In the genomic region with DNA sequence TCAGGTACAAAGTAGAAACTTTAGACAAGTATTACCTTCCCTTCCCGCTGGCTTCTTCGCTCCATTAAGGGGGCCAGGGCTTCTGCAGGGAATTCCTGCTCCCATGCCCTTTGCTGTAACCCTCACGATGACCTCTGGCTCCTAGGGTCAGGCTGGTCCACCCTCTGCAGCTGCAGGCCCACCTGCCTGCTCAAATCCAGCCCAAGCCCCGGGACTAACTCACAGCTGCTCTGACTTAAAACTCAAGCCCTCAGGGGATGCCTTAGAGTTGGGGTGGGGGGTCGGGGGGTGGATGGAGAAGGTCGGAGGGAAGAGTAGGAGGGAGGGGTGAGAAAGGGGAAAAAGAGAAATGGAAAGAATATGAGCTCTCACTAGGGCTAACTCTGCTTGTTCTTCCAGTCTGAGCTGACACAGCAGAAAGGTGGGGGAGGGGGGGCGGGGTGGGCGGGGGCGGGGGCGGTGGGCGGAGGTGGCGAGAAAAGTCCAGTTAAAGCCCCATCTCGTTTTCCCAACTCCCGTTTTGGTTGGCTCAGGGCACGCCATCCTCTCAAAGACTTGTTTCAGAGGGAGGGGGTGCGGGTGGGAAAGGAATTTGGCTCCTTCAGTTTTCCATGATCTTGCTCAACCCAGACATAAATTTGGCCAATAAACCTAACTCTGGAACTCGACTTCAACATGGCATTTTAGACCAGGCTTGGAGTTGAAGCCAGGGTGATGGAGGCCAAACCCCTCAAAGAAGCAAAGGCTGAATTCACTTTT, we compare ENCODE assay signal across 10 cellular contexts. TPM values are rescaled to one million over a fixed set of nuclear protein-coding genes. Genes with fewer than 3 reads are reported as not detected.
DNase-seq lines count a peak whose midpoint lies in the region; ATAC-seq, FAIRE-seq and TF ChIP-seq lines count a peak whose summit lies in the region.
"Had no signal": no experiment of that assay in that cellular context is flagged by ENCODE, and none has a peak within 500 bp of the region (broad histone marks: within the 10 kb centered on the region; RNA-seq: fewer than 3 reads in every experiment).

No MANE protein-coding gene starts in this region.

- POLR2A ChIA-PET in H1 (lab: Charles Lee; ENCODE audit: partially characterized antibody): interaction anchor here (1.3 kb wide), 1 partner anchor 76 kb away, joined by 4 read pairs; no protein-coding TSS in a partner anchor

- no peak overlapping the region for H2BK12ac ChIP-seq in H1 (ENCODE audit: low read depth, low read length)

- WGBS in H1 (ENCODE audit: extremely low coverage in 1 of 2, insufficient coverage in 1 of 2, insufficient read length in 1 of 2, insufficient replicate concordance in 2 of 2, low coverage in 1 of 2, low lambda C conversion rate in 2 of 2, missing lambda C conversion rate in 1 of 2), 2 experiments: 30% methylated on average over 11 of the region's 17 CpGs; no CpG with 5 or more reads in 1 of the 2 experiments

- H3K14ac ChIP-seq in H1 (ENCODE audit: insufficient read length): no peak overlapping the region

- H2BK120ac ChIP-seq in H1 (replicated peaks; ENCODE audit: low read depth, low read length): no peak overlapping the region

- H3K4me3 Mint-ChIP-seq in activated naive CD8-positive, alpha-beta T cell treated with anti-CD3 and anti-CD28 coated beads, Interleukin-2, amount 50 U/mL, for 24 hours: no peak overlapping the region

- H3K36me3 ChIP-seq in cardiac muscle cell (no peaks in the 10 kb centered on the region), H1 (ENCODE audit: control insufficient read depth in 2 of 4, insufficient read depth in 4 of 4, low read length in 3 of 4) (no peaks in the 10 kb centered on the region), muscle layer of colon (ENCODE audit: insufficient read depth, low read length) (peaks cover 43% of the 10 kb centered on the region), vagina (peaks cover 0 to 20% of the 10 kb centered on the region in 2 donors)

- TF ChIP-seq EP300 in H1 (IDR thresholded peaks at IDR 0.05; ENCODE audit: borderline replicate concordance in 1 of 2, low read depth in 2 of 2, low read length in 2 of 2): no peak

- H3K27me3 ChIP-seq in cardiac muscle cell: no peaks in the 10 kb centered on the region
- H3K27me3 ChIP-seq in H1 (replicated peaks in 1 of 4; ENCODE audit: control insufficient read depth in 3 of 4, extremely low read depth in 1 of 4, insufficient read depth in 3 of 4, low read length in 3 of 4): peaks cover 0 to 19% (median 18%) of the 10 kb centered on the region in 4 experiments; a peak in 6 of 7 replicates
- peaks cover 0 to 10% of the 10 kb centered on the region in 2 donors for H3K27me3 ChIP-seq in muscle layer of colon (ENCODE audit: control insufficient read depth in 1 of 2, insufficient read depth in 2 of 2, low read length in 2 of 2)
- no peaks in the 10 kb centered on the region for H3K27me3 ChIP-seq in vagina

- no peaks in the 10 kb centered on the region for H3K9me3 Mint-ChIP-seq in activated naive CD8-positive, alpha-beta T cell treated with anti-CD3 and anti-CD28 coated beads, Interleukin-2, amount 50 U/mL, for 24 hours

- H3K4me2 ChIP-seq in H1 (ENCODE audit: insufficient read depth in 1 of 2, low read depth in 2 of 2, low read length in 2 of 2): peak overlapping the region; percentile 68 to 94

- no peak overlapping the region for H3K23ac ChIP-seq in H1 (ENCODE audit: insufficient read length)

- H2AK5ac ChIP-seq in H1 (ENCODE audit: low read depth, low read length): no peak overlapping the region

- H3K56ac ChIP-seq in H1 (replicated peaks; ENCODE audit: insufficient read length, low read depth, low read length): no peak overlapping the region

- H2BK20ac ChIP-seq in H1 (ENCODE audit: low read length): no peak overlapping the region

- H2BK15ac ChIP-seq in H1 (ENCODE audit: low read length): 0 out of 2 replicates have a peak overlapping the region, but pooled peaks have one; percentile 81

- H3K27ac Mint-ChIP-seq in activated naive CD8-positive, alpha-beta T cell treated with anti-CD3 and anti-CD28 coated beads, Interleukin-2, amount 50 U/mL, for 24 hours: no peak overlapping the region

- no peaks in the 10 kb centered on the region for H3K79me1 ChIP-seq in H1 (ENCODE audit: low read depth, low read length)

- no peak overlapping the region for H2BK5ac ChIP-seq in H1 (ENCODE audit: low read depth, low read length)

- no peak for ATAC-seq in left ventricle myocardium superior
- no peak for ATAC-seq in activated naive CD8-positive, alpha-beta T cell treated with anti-CD3 and anti-CD28 coated beads, Interleukin-2, amount 50 U/mL, for 24 hours

- no peaks in the 10 kb centered on the region for H3K9me3 ChIP-seq in cardiac muscle cell (ENCODE audit: low read depth)
- H3K9me3 ChIP-seq in H1 (ENCODE audit: insufficient read depth in 2 of 2, low read depth in 1 of 2, low read length in 1 of 2): no peaks in the 10 kb centered on the region
- no peaks in the 10 kb centered on the region for H3K9me3 ChIP-seq in muscle layer of colon (ENCODE audit: low read length)
- H3K9me3 ChIP-seq in vagina: no peaks in the 10 kb centered on the region
- H3K9me3 ChIP-seq: body of pancreas had no signal

- TF ChIP-seq RAD21 in H1 (IDR thresholded peaks at IDR 0.05 in 1 of 2, conservative IDR thresholded peaks at IDR 0.05 in 1 of 2; ENCODE audit: low read depth in 2 of 2, low read length in 2 of 2): no peak

- peaks cover 28% of the 10 kb centered on the region for H3K23me2 ChIP-seq in H1 (ENCODE audit: low read depth, low read length)

- H2AFZ ChIP-seq in H1 (ENCODE audit: low read length): no peak overlapping the region

- H4K5ac ChIP-seq in H1 (ENCODE audit: insufficient read length, low read depth, low read length): no peak overlapping the region

- no peak overlapping the region for H4K8ac ChIP-seq in H1 (ENCODE audit: extremely low read depth, insufficient read depth, low read length)

- DNase-seq in cardiac muscle cell (ENCODE audit: low read depth in 1 of 2, low spot score in 1 of 2) (peak in 1 of 2 donors; percentile 81), left ventricle myocardium superior (no peak), H1 (ENCODE audit: low read depth in 1 of 2, low spot score in 2 of 2) (no peak), vagina (ENCODE audit: extremely low spot score in 2 of 2) (no peak), NK-92 (lab: John Stamatoyannopoulos, UW; ENCODE audit: unreplicated experiment) (no peak)
- DNase-seq in activated naive CD4-positive, alpha-beta T cell (lab: John Stamatoyannopoulos, UW): no peak
- no peak for DNase-seq in activated naive CD8-positive, alpha-beta T cell treated with anti-CD3 and anti-CD28 coated beads, Interleukin-2, amount 50 U/mL, for 24 hours

- H3K79me2 ChIP-seq in H1 (ENCODE audit: control insufficient read depth in 1 of 2, insufficient read depth in 2 of 2, low read length in 2 of 2): no peaks in the 10 kb centered on the region

- TF ChIP-seq CTCF in cardiac muscle cell (IDR thresholded peaks at IDR 0.05; ENCODE audit: low read depth, low read length) (no peak), H1 (IDR thresholded peaks at IDR 0.05; ENCODE audit: control extremely low read depth in 1 of 3, insufficient read depth in 1 of 3, low read depth in 1 of 3, low read length in 3 of 3) (no peak), vagina (IDR thresholded peaks at IDR 0.05) (no peak)

- peak overlapping the region; percentile 39 for H3K27ac ChIP-seq in cardiac muscle cell
- no peak overlapping the region for H3K27ac ChIP-seq in H1 (ENCODE audit: low read depth, low read length)
- peak overlapping the region; percentile 89 for H3K27ac ChIP-seq in muscle layer of colon (ENCODE audit: low read depth, low read length)
- H3K27ac ChIP-seq in vagina: peak overlapping the region; percentile 90

- H3K4me1 ChIP-seq in cardiac muscle cell (ENCODE audit: low read depth) (peaks cover 22% of the 10 kb centered on the region), H1 (replicated peaks in 1 of 4; ENCODE audit: control insufficient read depth in 3 of 4, insufficient read depth in 4 of 4, low read length in 3 of 4) (peaks cover 9 to 19% (median 13%) of the 10 kb centered on the region in 4 experiments), muscle layer of colon (ENCODE audit: insufficient read depth, low read length) (peaks cover 53% of the 10 kb centered on the region), vagina (peaks cover 62% of the 10 kb centered on the region)

- CTCF ChIA-PET in H1 (lab: Charles Lee; ENCODE audit: partially characterized antibody): interaction anchor here (0.7 to 1.6 kb wide), 4 partner anchors 9 to 467 kb away, joined by 3 to 4 read pairs (median 3); no protein-coding TSS in a partner anchor

- H3K4ac ChIP-seq in H1 (replicated peaks; ENCODE audit: insufficient read length, low read depth, low read length): no peak overlapping the region

- no peak overlapping the region for H4K91ac ChIP-seq in H1 (replicated peaks; ENCODE audit: insufficient read length, low read length)

- intact Hi-C loops in left ventricle myocardium superior (cut with micrococcal nuclease) (loop anchor here (10.0 kb wide), 1 partner anchor 114 kb away; no protein-coding TSS in a partner anchor), vagina (cut with DNase I) (loop anchor here (5.0 to 10.0 kb wide), 4 partner anchors 297 to 1064 kb away; no protein-coding TSS in a partner anchor)

- H4K20me1 ChIP-seq in H1 (replicated peaks in 1 of 2; ENCODE audit: control insufficient read depth in 1 of 2, insufficient read depth in 2 of 2, low read length in 2 of 2): no peaks in the 10 kb centered on the region

- no peak for FAIRE-seq in H1 (lab: Jason Lieb, UNC)

- peaks cover 67% of the 10 kb centered on the region for H3K27me3 Mint-ChIP-seq in activated naive CD8-positive, alpha-beta T cell treated with anti-CD3 and anti-CD28 coated beads, Interleukin-2, amount 50 U/mL, for 24 hours

- H3K9ac ChIP-seq in H1 (replicated peaks in 1 of 4; ENCODE audit: extremely low read depth in 1 of 4, low read depth in 3 of 4, low read length in 3 of 4): no peak overlapping the region
- peak overlapping the region; percentile 84 for H3K9ac ChIP-seq in muscle layer of colon (ENCODE audit: low read length)

- H3K36me3 Mint-ChIP-seq in activated naive CD8-positive, alpha-beta T cell treated with anti-CD3 and anti-CD28 coated beads, Interleukin-2, amount 50 U/mL, for 24 hours (ENCODE audit: low read depth): no peaks in the 10 kb centered on the region

- no peak overlapping the region for H3K18ac ChIP-seq in H1 (ENCODE audit: extremely low read depth, low read length)

- H3K4me1 Mint-ChIP-seq in activated naive CD8-positive, alpha-beta T cell treated with anti-CD3 and anti-CD28 coated beads, Interleukin-2, amount 50 U/mL, for 24 hours: peaks cover 31% of the 10 kb centered on the region

- H3K4me3 ChIP-seq in cardiac muscle cell (peak overlapping the region; percentile 2), H1 (ENCODE audit: extremely low read depth in 1 of 4, insufficient read depth in 2 of 4, low read depth in 3 of 4, low read length in 4 of 4) (peak overlapping the region; percentile 0 to 71 (median 18); a peak in 5 of 8 replicates), muscle layer of colon (ENCODE audit: low read depth in 1 of 2, low read length in 2 of 2) (peak overlapping the region; percentile 41 to 86), vagina (peak overlapping the region; percentile 68 to 88)
- H3K4me3 ChIP-seq: body of pancreas had no signal

- TF ChIP-seq POLR2A in H1 (IDR thresholded peaks at IDR 0.05; ENCODE audit: control extremely low read depth in 1 of 2, low read depth in 2 of 2, low read length in 2 of 2) (no peak), vagina (IDR thresholded peaks at IDR 0.05) (no peak)

RNA-seq across cellular contexts. Expression of gene IGFBP5, which starts 4.7 kb away (rescaled TPM):
- total RNA-seq in cardiac muscle cell: 132 and 229 TPM in 2 replicates
- polyA plus RNA-seq in cardiac muscle cell: 28.0 and 35.2 TPM in 2 replicates
- total RNA-seq in left ventricle myocardium superior: 156 TPM
- 2.0 and 2.5 TPM in 2 replicates for total RNA-seq in H1 (2021; fragmentation: NEBNext Ultra II Directional; extraction: Animal tissue kit (Norgen Biotek cat#: 25700))
- 2.2 and 4.4 TPM in 2 replicates for polyA plus RNA-seq in H1 (2011; rRNA removed)
- polyA plus RNA-seq in H1 (2011; cell fraction: cytosol; rRNA removed): 2.9 TPM
- polyA plus RNA-seq in H1 (2011; cell fraction: nucleus; rRNA removed): 3.6 TPM
- polyA plus RNA-seq in H1 (2012, experiment 1 of 2): 1.7 to 2.1 TPM (median 2.0 TPM) in 4 replicates
- polyA plus RNA-seq in H1 (2012, experiment 2 of 2): 1.0 TPM
- 2.8 TPM for polyA plus RNA-seq in H1 (2013, experiment 1 of 2)
- 3.4 TPM for polyA plus RNA-seq in H1 (2013, experiment 2 of 2)
- 2.0 and 3.6 TPM in 2 replicates for polyA minus RNA-seq in H1 (2011; rRNA and poly(A)+ RNA removed)
- polyA minus RNA-seq in H1 (2011; cell fraction: cytosol; rRNA and poly(A)+ RNA removed): 2.9 TPM
- polyA minus RNA-seq in H1 (2011; cell fraction: nucleus; rRNA and poly(A)+ RNA removed): 2.8 TPM
- 1,041 TPM for total RNA-seq in vagina
- total RNA-seq: T-helper 1 cell treated with Interleukin-12 subunit alpha and Interleukin-12 subunit beta and Interleukin-4 antibody, amounts not matched to agents 30 ng/mL and 1 ng/mL, for 36 hours had no signal

RNA-seq across cellular contexts. Expression of gene IGFBP2, which starts 57.4 kb away (rescaled TPM):
- total RNA-seq in cardiac muscle cell (402 and 451 TPM in 2 replicates), left ventricle myocardium superior (50.7 TPM), vagina (82.7 TPM)
- polyA plus RNA-seq in cardiac muscle cell (476 and 569 TPM in 2 replicates), H1 (2011; rRNA removed) (782 and 980 TPM in 2 replicates)
- 322 and 326 TPM in 2 replicates for total RNA-seq in H1 (2021; fragmentation: NEBNext Ultra II Directional; extraction: Animal tissue kit (Norgen Biotek cat#: 25700))
- polyA plus RNA-seq in H1 (2011; cell fraction: cytosol; rRNA removed): 607 TPM
- 562 TPM for polyA plus RNA-seq in H1 (2011; cell fraction: nucleus; rRNA removed)
- polyA plus RNA-seq in H1 (2012, experiment 1 of 2): 269 to 492 TPM (median 434 TPM) in 4 replicates
- 469 TPM for polyA plus RNA-seq in H1 (2012, experiment 2 of 2)
- 853 TPM for polyA plus RNA-seq in H1 (2013, experiment 1 of 2)
- 787 TPM for polyA plus RNA-seq in H1 (2013, experiment 2 of 2)
- 98.8 and 122 TPM in 2 replicates for polyA minus RNA-seq in H1 (2011; rRNA and poly(A)+ RNA removed)
- 242 TPM for polyA minus RNA-seq in H1 (2011; cell fraction: cytosol; rRNA and poly(A)+ RNA removed)
- polyA minus RNA-seq in H1 (2011; cell fraction: nucleus; rRNA and poly(A)+ RNA removed): 141 TPM

Comparison
In these comparisons a context has a peak if more than half of its experiments do, and no peak if none do; other contexts are left out.
1. H3K4me3 ChIP-seq: peak in every context shown above with its lines; median percentile 78 in vagina; 64 in muscle layer of colon; 18 in H1; 2 in cardiac muscle cell.
2. RNA of gene IGFBP5, which starts 4.7 kb away (total RNA-seq): 1,041 TPM in vagina (single experiment), 156 TPM in left ventricle myocardium superior (single experiment) and 132 to 229 TPM in cardiac muscle cell; 2.0 to 2.5 TPM in H1; every median in the first group is over 10 times any median in the second.